ENCODE assay signal across 9 cellular contexts in the genomic region with DNA sequence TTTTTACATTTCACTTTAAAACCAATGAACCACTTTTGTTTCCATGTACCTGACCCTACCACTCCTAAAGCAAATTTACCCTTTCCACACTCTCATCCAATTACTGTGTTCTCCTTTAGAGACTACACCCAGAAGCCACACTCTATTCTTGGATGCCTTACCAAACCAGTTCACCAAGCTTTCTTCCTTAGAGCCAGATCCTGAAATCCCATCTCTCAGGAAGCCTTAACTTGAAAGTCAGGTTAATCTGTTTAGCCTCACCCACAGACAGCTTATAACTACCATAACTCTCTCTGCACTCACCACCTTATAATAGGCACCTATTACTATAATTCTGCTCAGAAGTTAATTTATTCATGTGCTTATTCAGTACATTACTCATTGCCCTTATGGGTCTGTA. TPM values are rescaled to one million over a fixed set of nuclear protein-coding genes. Genes with fewer than 3 reads are reported as not detected.
A peak's percentile ranks its signal among the peaks of the same experiment; 100 is the strongest.
DNase-seq lines count a peak whose midpoint lies in the region; ATAC-seq and TF ChIP-seq lines count a peak whose summit lies in the region.
"Had no signal": no experiment of that assay in that cellular context is flagged by ENCODE, and none has a peak within 500 bp of the region (broad histone marks: within the 10 kb centered on the region; RNA-seq: fewer than 3 reads in every experiment).

No MANE protein-coding gene starts in this region.

- no peaks in the 10 kb centered on the region for H3K27me3 Mint-ChIP-seq in Calu3 (ENCODE audit: unreplicated experiment)
- H3K27me3 Mint-ChIP-seq in naive thymus-derived CD8-positive, alpha-beta T cell: no peaks in the 10 kb centered on the region

- POLR2A ChIA-PET in naive thymus-derived CD8-positive, alpha-beta T cell (lab: Charles Lee): interaction anchor here (0.7 kb wide), 1 partner anchor 16 kb away, joined by 4 read pairs; no protein-coding TSS in a partner anchor

- TF ChIP-seq CTCF in Calu3 (IDR thresholded peaks at IDR 0.05; ENCODE audit: unreplicated experiment) (no peak), choroid plexus epithelial cell (conservative IDR thresholded peaks at IDR 0.05; ENCODE audit: low read depth, low read length) (no peak), body of pancreas (IDR thresholded peaks at IDR 0.05) (no peak)

- H3K4me3 ChIP-seq in choroid plexus epithelial cell (ENCODE audit: low read depth, low read length) (no peak overlapping the region), body of pancreas (no peak overlapping the region)
- H3K4me3 ChIP-seq: SJSA1 had no signal

- peaks cover 0 to 4% of the 10 kb centered on the region in 2 donors for H3K36me3 ChIP-seq in body of pancreas (replicated peaks in 1 of 2; ENCODE audit: insufficient read depth in 1 of 2, low read depth in 2 of 2)

- peaks cover 37% of the 10 kb centered on the region for H3K4me1 Mint-ChIP-seq in Calu3 (ENCODE audit: low read depth, unreplicated experiment)
- peaks cover 24 to 80% (median 67%) of the 10 kb centered on the region in 4 donors for H3K4me1 Mint-ChIP-seq in naive thymus-derived CD8-positive, alpha-beta T cell

- CTCF ChIA-PET in Calu3 (lab: Charles Lee): interaction anchor here (0.6 to 1.1 kb wide), 4 partner anchors 11 to 100 kb away, joined by 3 read pairs; no protein-coding TSS in a partner anchor

- H3K4me1 ChIP-seq in body of pancreas: peaks cover 59% of the 10 kb centered on the region

- no peaks in the 10 kb centered on the region for H3K9me3 Mint-ChIP-seq in Calu3 (ENCODE audit: low read depth, unreplicated experiment)
- H3K9me3 Mint-ChIP-seq in naive thymus-derived CD8-positive, alpha-beta T cell: no peaks in the 10 kb centered on the region

- no peak for TF ChIP-seq POLR2A in body of pancreas (IDR thresholded peaks at IDR 0.05)

- no peaks in the 10 kb centered on the region for H3K27me3 ChIP-seq in body of pancreas
- H3K27me3 ChIP-seq: SJSA1 had no signal

- no peaks in the 10 kb centered on the region for H3K9me3 ChIP-seq in body of pancreas
- H3K9me3 ChIP-seq: SJSA1 had no signal

- H3K27ac ChIP-seq in body of pancreas: peak overlapping the region in 1 of 4 donors; percentile 1
- H3K27ac ChIP-seq: SJSA1 had no signal

- ATAC-seq in naive thymus-derived CD8-positive, alpha-beta T cell: no peak
- no peak for ATAC-seq in HG02642 (IDR thresholded peaks at IDR 0.05; ENCODE audit: poor library complexity, unreplicated experiment)
- no peak for ATAC-seq in body of pancreas

- H3K36me3 Mint-ChIP-seq in Calu3 (ENCODE audit: insufficient read depth, unreplicated experiment): peaks cover 93% of the 10 kb centered on the region
- peaks cover 15 to 66% (median 19%) of the 10 kb centered on the region in 3 donors for H3K36me3 Mint-ChIP-seq in naive thymus-derived CD8-positive, alpha-beta T cell

- intact Hi-C loops in Calu3 (cut with micrococcal nuclease; ENCODE audit: unreplicated experiment) (loop anchor here (2.0 to 5.0 kb wide), 2 partner anchors 35 to 54 kb away; no protein-coding TSS in a partner anchor), body of pancreas (cut with DNase I) (no loop called here)

- H3K4me3 Mint-ChIP-seq in Calu3 (ENCODE audit: low read depth, unreplicated experiment): peak overlapping the region; percentile 49
- H3K4me3 Mint-ChIP-seq in naive thymus-derived CD8-positive, alpha-beta T cell: peak overlapping the region in 9 of 10 donors; percentile 5 to 73 (median 48)

- DNase-seq in Calu3 (peak; percentile 57), NCI-H1417 treated with DMSO at 0.1 percent for 48 hours (lab: John Stamatoyannopoulos, UW) (peak; percentile 5), choroid plexus epithelial cell (ENCODE audit: low read depth) (peak; percentile 13), midbrain (lab: John Stamatoyannopoulos, UW) (no peak), NCI-H2171 (lab: John Stamatoyannopoulos, UW) (no peak), body of pancreas (no peak)
- no peak for DNase-seq in naive thymus-derived CD8-positive, alpha-beta T cell

- BruUV-seq in Calu3 (replicated peaks; lab: Mats Ljungman, UMichigan): no TSS peak

- peak overlapping the region; percentile 60 for H3K27ac Mint-ChIP-seq in Calu3 (ENCODE audit: unreplicated experiment)
- H3K27ac Mint-ChIP-seq in naive thymus-derived CD8-positive, alpha-beta T cell: peak overlapping the region in 9 of 10 donors; percentile 2 to 66 (median 48)

RNA-seq across cellular contexts. Expression of a gene that starts 4.3 kb away (rescaled TPM):
- total RNA-seq in Calu3 (2022): 350 and 377 TPM in 2 replicates
- total RNA-seq in naive thymus-derived CD8-positive, alpha-beta T cell: 100 to 1,000 TPM; 175 to 197 TPM
- 100 to 1,000 TPM; 133 to 143 (median 137) TPM for polyA plus RNA-seq in naive thymus-derived CD8-positive, alpha-beta T cell
- total RNA-seq in body of pancreas: 10 to 100 TPM; 82.4 to 85.4 TPM

RNA-seq across cellular contexts. Expression of a gene that starts 34.3 kb away (rescaled TPM):
- total RNA-seq in Calu3 (2022): 13.0 and 16.1 TPM in 2 replicates
- 1 to 10 TPM in 1 of 2 experiments, not detected in 1; 1.2 TPM for total RNA-seq in naive thymus-derived CD8-positive, alpha-beta T cell
- polyA plus RNA-seq in naive thymus-derived CD8-positive, alpha-beta T cell: not detected
- total RNA-seq in body of pancreas: 10 to 100 TPM in 1 of 2 donors, 1 to 10 TPM in 1; 5.9 to 14.0 TPM

Comparison
In these comparisons a context has a peak if more than half of its experiments do, and no peak if none do; other contexts are left out.
1. DNase-seq: peak in Calu3 (single experiment), NCI-H1417 treated with DMSO at 0.1 percent for 48 hours (single experiment) and choroid plexus epithelial cell (single experiment); none in naive thymus-derived CD8-positive, alpha-beta T cell (0 of 10), midbrain (single experiment), NCI-H2171 (single experiment) and body of pancreas (0 of 4).